Comparison of ENCODE assay signal across 26 cellular contexts in the genomic region with DNA sequence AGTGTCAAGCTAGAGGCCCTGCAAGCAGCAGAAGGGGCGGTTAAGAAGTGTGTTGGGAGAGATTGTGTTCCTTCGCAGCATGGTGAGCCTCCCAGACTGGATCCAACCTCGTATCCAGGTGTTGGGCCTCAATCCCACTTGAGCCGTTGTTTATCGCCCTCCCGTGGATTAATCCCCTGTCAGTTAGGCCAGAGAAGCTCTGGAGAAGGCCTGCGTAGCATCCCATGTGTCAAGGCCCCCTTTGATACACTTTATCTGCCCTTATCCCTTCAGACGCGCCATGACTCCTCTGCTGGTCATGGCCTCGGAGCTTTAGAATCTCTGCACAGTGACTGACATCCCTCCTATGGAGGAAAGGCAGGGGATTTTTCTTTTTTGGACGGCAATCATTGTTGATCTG.
"Had no signal": no experiment of that assay in that cellular context is flagged by ENCODE, and none has a peak within 500 bp of the region (broad histone marks: within the 10 kb centered on the region; RNA-seq: fewer than 3 reads in every experiment).

No MANE protein-coding gene starts in this region.

- H2AFZ ChIP-seq: hepatocyte, parathyroid adenoma had no signal

- H3K4me2 ChIP-seq: hepatocyte had no signal

- H3K4me3 ChIP-seq: adrenal gland, ascending aorta, hepatocyte, stomach, transverse colon had no signal

- H3K36me3 ChIP-seq: adrenal gland, ascending aorta, brain microvascular endothelial cell, stomach, transverse colon had no signal

- H3K4me1 ChIP-seq: adrenal gland, ascending aorta, parathyroid adenoma, stomach, transverse colon had no signal

- H3K9me3 ChIP-seq: adrenal gland, transverse colon had no signal

- H3K4me3 Mint-ChIP-seq: activated naive CD8-positive, alpha-beta T cell; activated T-cell treated with anti-CD3 and anti-CD28 coated beads, Interleukin-2, amount 50 U/mL, for 24 hours; activated T-helper 17 cell treated with anti-CD3 and anti-CD28 coated beads, Interleukin-2, amount 50 U/mL, for 72 hours; dendritic cell treated with granulocyte-macrophage colony-stimulating factor and Interleukin-4, amounts not matched to agents 40 ng/mL and 50 ng/mL, for 4 days; natural killer cell; stimulated activated effector memory CD8-positive, alpha-beta T cell treated with anti-CD3 and anti-CD28 coated beads, Interleukin-12 subunit alpha, Interleukin-12 subunit beta, amount 100 ng/mL, for 72 hours had no signal

- H3K27me3 Mint-ChIP-seq: dendritic cell treated with granulocyte-macrophage colony-stimulating factor and Interleukin-4, amounts not matched to agents 40 ng/mL and 50 ng/mL, for 4 days had no signal

- H3K9ac ChIP-seq: parathyroid adenoma had no signal

- H3K36me3 Mint-ChIP-seq: stimulated activated effector memory CD8-positive, alpha-beta T cell treated with anti-CD3 and anti-CD28 coated beads, Interleukin-12 subunit alpha, Interleukin-12 subunit beta, amount 100 ng/mL, for 72 hours had no signal

- DNase-seq: activated CD4-positive, alpha-beta T cell treated with anti-CD3 and anti-CD28 coated beads, Interleukin-2, amount 50 U/mL, for 4 hours; activated CD8-positive, alpha-beta memory T cell treated with anti-CD3 and anti-CD28 coated beads for 24 hours; activated CD8-positive, alpha-beta memory T cell treated with anti-CD3 and anti-CD28 coated beads, Interleukin-2, amount 50 U/mL, for 4 hours; activated T-cell treated with anti-CD3 and anti-CD28 coated beads, Interleukin-2, amount 50 U/mL, for 24 hours; adrenal gland; brain microvascular endothelial cell; caudate nucleus; effector memory CD4-positive, alpha-beta T cell; foreskin melanocyte; left ventricle myocardium superior; mammary epithelial cell; midbrain; natural killer cell; nucleus accumbens; small intestine; stimulated activated CD4-positive, alpha-beta T cell treated with anti-CD3 and anti-CD28 coated beads, Interleukin-2, amount 100 ng/mL, for 24 hours; stomach; T-helper 2 cell; transverse colon had no signal

- H3K27me3 ChIP-seq: adrenal gland, ascending aorta, brain microvascular endothelial cell, hepatocyte, stomach, transverse colon had no signal

- H3K79me2 ChIP-seq: hepatocyte, parathyroid adenoma had no signal

- H3K4me1 Mint-ChIP-seq: activated T-helper 17 cell treated with anti-CD3 and anti-CD28 coated beads, Interleukin-2, amount 50 U/mL, for 72 hours; natural killer cell; stimulated activated effector memory CD8-positive, alpha-beta T cell treated with anti-CD3 and anti-CD28 coated beads, Interleukin-12 subunit alpha, Interleukin-12 subunit beta, amount 100 ng/mL, for 72 hours had no signal

- H3K27ac Mint-ChIP-seq: activated naive CD8-positive, alpha-beta T cell; activated T-cell treated with anti-CD3 and anti-CD28 coated beads, Interleukin-2, amount 50 U/mL, for 24 hours; activated T-helper 17 cell treated with anti-CD3 and anti-CD28 coated beads, Interleukin-2, amount 50 U/mL, for 72 hours; dendritic cell treated with granulocyte-macrophage colony-stimulating factor and Interleukin-4, amounts not matched to agents 40 ng/mL and 50 ng/mL, for 4 days; natural killer cell; stimulated activated effector memory CD8-positive, alpha-beta T cell treated with anti-CD3 and anti-CD28 coated beads, Interleukin-12 subunit alpha, Interleukin-12 subunit beta, amount 100 ng/mL, for 72 hours had no signal

- H3K27ac ChIP-seq: adrenal gland, ascending aorta, brain microvascular endothelial cell, hepatocyte, parathyroid adenoma, stomach, transverse colon had no signal
